In the genomic region with DNA sequence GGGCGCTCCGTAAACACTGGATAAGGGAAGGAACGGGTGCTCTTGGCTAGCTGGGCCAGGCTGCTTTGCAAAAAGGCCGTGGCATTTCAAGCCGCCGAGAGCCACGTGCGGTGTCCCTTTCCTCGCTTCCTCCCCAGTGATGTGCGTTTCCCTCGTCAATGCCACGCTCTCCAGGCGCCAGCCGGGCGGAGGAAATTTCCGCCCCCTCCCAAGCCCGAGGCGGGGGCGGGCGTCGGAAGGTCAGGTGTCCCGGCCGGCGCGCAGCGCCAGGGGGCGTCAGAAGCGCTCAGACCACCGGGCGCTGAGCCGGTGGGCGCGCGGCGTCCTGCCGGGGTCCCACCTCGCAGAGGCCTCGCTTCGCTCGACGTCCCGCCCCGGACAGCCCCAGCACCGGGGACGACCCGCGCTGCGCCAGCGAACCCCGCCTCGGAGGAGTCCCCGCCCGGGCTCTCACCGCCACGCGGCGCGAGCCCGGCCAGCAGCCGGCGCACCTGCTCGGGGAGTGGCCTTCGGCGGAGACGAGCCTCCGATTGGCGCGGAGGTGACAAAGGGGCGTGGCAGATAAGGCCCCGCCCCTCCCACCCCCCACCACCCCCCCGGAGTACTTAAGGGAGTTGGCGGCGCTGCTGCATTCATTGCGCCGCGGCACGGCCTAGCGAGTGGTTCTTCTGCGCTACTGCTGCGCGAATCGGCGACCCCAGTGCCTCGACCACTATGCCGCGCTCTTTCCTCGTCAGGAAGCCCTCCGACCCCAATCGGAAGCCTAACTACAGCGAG, we compare ENCODE assay signal across 8 cellular contexts. TPM values are rescaled to one million over a fixed set of nuclear protein-coding genes. Genes with fewer than 3 reads are reported as not detected.
DNase-seq lines count a peak whose midpoint lies in the region; ATAC-seq and TF ChIP-seq lines count a peak whose summit lies in the region.

A gene (plus strand): TSS at position 635 of the 777 bp plus-strand sequence. CDS start 80 bp downstream, at position 715.

- peak; percentile 18 to 71 for TF ChIP-seq POLR2A in uterus (IDR thresholded peaks at IDR 0.05)

- peaks cover 27% of the 10 kb centered on the region for H3K27me3 Mint-ChIP-seq in T-helper 1 cell treated with Interleukin-12 subunit alpha and Interleukin-12 subunit beta and Interleukin-4 antibody, amounts not matched to agents 30 μg/mL and 1 μg/mL, for 36 hours (ENCODE audit: low read depth)

- 2% methylated on average over 90 of the region's 90 CpGs for WGBS in right cardiac atrium

- H3K27ac ChIP-seq in right cardiac atrium (ENCODE audit: low read length) (peak within 1 kb of the TSS; percentile 31), rectal smooth muscle tissue (ENCODE audit: low read depth, low read length) (peak within 1 kb of the TSS; percentile 77), uterus (peak within 1 kb of the TSS; percentile 49 to 74)

- H3K9me3 ChIP-seq in right cardiac atrium (ENCODE audit: control insufficient read depth, low read length) (no peaks in the 10 kb centered on the region), uterus (no peaks in the 10 kb centered on the region)

- H3K36me3 ChIP-seq in rectal smooth muscle tissue (ENCODE audit: control insufficient read depth, insufficient read depth, low read length) (no peaks in the 10 kb centered on the region), uterus (no peaks in the 10 kb centered on the region)

- TF ChIP-seq CTCF in GM12865 (IDR thresholded peaks at IDR 0.05; ENCODE audit: insufficient read depth, low read depth, low read length, missing control alignments): peak; percentile 47
- TF ChIP-seq CTCF in uterus (IDR thresholded peaks at IDR 0.05): peak in 3 of 4 experiments; percentile 52 to 75 (median 65)

- peak within 1 kb of the TSS; percentile 58 for H3K4me3 Mint-ChIP-seq in T-helper 1 cell treated with Interleukin-12 subunit alpha and Interleukin-12 subunit beta and Interleukin-4 antibody, amounts not matched to agents 30 μg/mL and 1 μg/mL, for 36 hours

- H3K4me1 ChIP-seq in right cardiac atrium (ENCODE audit: control insufficient read depth, insufficient read depth, low read length) (peaks cover 1% of the 10 kb centered on the region), rectal smooth muscle tissue (ENCODE audit: control insufficient read depth, insufficient read depth, low read length) (peaks cover 10% of the 10 kb centered on the region), uterus (peaks cover 0 to 15% of the 10 kb centered on the region in 2 donors)

- no peaks in the 10 kb centered on the region for H3K36me3 Mint-ChIP-seq in T-helper 1 cell treated with Interleukin-12 subunit alpha and Interleukin-12 subunit beta and Interleukin-4 antibody, amounts not matched to agents 30 μg/mL and 1 μg/mL, for 36 hours (ENCODE audit: low read depth)

- H3K4me1 Mint-ChIP-seq in T-helper 1 cell treated with Interleukin-12 subunit alpha and Interleukin-12 subunit beta and Interleukin-4 antibody, amounts not matched to agents 30 μg/mL and 1 μg/mL, for 36 hours (ENCODE audit: low read depth): peaks cover 15% of the 10 kb centered on the region

- no peaks in the 10 kb centered on the region for H3K9me3 Mint-ChIP-seq in T-helper 1 cell treated with Interleukin-12 subunit alpha and Interleukin-12 subunit beta and Interleukin-4 antibody, amounts not matched to agents 30 μg/mL and 1 μg/mL, for 36 hours

- H3K9ac ChIP-seq in rectal smooth muscle tissue (ENCODE audit: low read length): peak within 1 kb of the TSS; percentile 79

- H3K27me3 ChIP-seq in right cardiac atrium (ENCODE audit: control insufficient read depth, insufficient read depth) (no peaks in the 10 kb centered on the region), rectal smooth muscle tissue (ENCODE audit: control insufficient read depth, insufficient read depth, low read length) (no peaks in the 10 kb centered on the region), uterus (no peaks in the 10 kb centered on the region)

- no peak within 1 kb of the TSS for H3K27ac Mint-ChIP-seq in T-helper 1 cell treated with Interleukin-12 subunit alpha and Interleukin-12 subunit beta and Interleukin-4 antibody, amounts not matched to agents 30 μg/mL and 1 μg/mL, for 36 hours

- DNase-seq in GM12865 (ENCODE audit: low read depth): peak; percentile 89
- peak; percentile 57 for DNase-seq in NCI-H1436 treated with DMSO at 0.1 percent for 48 hours (lab: John Stamatoyannopoulos, UW)
- peak in 53 of 56 donors; percentile 12 to 87 (median 67) for DNase-seq in amygdala (lab: John Stamatoyannopoulos, UW)
- peak; percentile 85 to 93 (median 92) for DNase-seq in right cardiac atrium
- DNase-seq in uterus: peak; percentile 72 to 77

- H3K4me3 ChIP-seq in GM12865 (ENCODE audit: low read depth, low read length) (peak within 1 kb of the TSS; percentile 45), right cardiac atrium (ENCODE audit: low read length) (peak within 1 kb of the TSS; percentile 69), rectal smooth muscle tissue (ENCODE audit: low read length) (peak within 1 kb of the TSS; percentile 78), uterus (peak within 1 kb of the TSS; percentile 35 to 37)

- intact Hi-C loops in right cardiac atrium (cut with DNase I): loop anchor here (1.0 to 10.0 kb wide), 6 partner anchors 45 to 192 kb away; no protein-coding TSS in a partner anchor
- intact Hi-C loops in uterus (cut with DNase I; ENCODE audit: low total_unique reads): loop anchor here (5.0 to 10.0 kb wide), 2 partner anchors 90 to 192 kb away; no protein-coding TSS in a partner anchor

- ATAC-seq in HG02759 (IDR thresholded peaks at IDR 0.05; ENCODE audit: unreplicated experiment) (peak; percentile 87), right cardiac atrium (peak; percentile 80 to 85)

RNA-seq across cellular contexts. Expression of the gene that starts here (rescaled TPM):
- total RNA-seq in right cardiac atrium: 1 to 10 TPM; 2.9 to 6.0 (median 3.4) TPM
- 8.4 TPM for polyA plus RNA-seq in right cardiac atrium
- total RNA-seq in uterus: 10 to 100 TPM in 1 of 4 donors, 1 to 10 TPM in 3; 1.0 to 15.4 (median 4.5) TPM

Comparison
In these comparisons a context has a peak if more than half of its experiments do, and no peak if none do; other contexts are left out.
1. Peak in every context shown above with its lines: DNase-seq, ATAC-seq, H3K4me3 ChIP-seq and H3K27ac ChIP-seq.